8 cellular contexts compared by ENCODE assay signal in the genomic region with DNA sequence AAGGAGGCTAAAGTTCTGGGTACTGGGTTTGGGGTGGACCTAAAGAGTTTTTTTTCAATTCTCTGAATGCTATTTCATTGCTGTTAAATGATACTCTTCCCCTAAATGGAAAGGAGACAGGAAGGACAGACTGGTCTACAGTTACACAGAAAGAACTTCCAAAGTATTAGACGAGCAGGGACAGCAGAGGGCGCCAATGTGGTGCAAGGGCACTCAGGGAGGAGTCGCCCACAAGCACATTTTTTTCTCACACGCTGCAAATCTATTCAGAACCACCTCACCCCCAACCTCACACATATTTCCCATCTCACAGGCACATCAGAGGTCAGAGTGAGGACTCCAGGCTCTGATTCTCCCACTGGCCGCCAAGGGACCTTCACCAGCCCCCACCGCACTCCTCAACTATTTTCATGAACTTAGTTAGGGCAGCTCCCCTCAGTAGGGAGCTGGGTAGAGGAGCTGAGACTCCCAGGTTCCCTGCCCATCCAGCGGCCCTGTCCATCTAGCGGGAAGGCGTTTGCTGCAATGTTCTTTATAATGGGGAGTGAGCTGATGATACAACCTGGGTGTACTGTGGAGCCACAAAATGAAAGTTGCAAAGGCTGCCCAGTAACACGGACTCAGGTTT. TPM values are rescaled to one million over a fixed set of nuclear protein-coding genes. Genes with fewer than 3 reads are reported as not detected.
A peak's percentile ranks its signal among the peaks of the same experiment; 100 is the strongest.
DNase-seq lines count a peak whose midpoint lies in the region; ATAC-seq and TF ChIP-seq lines count a peak whose summit lies in the region.

No MANE protein-coding gene starts in this region.

- H3K36me3 ChIP-seq in Loucy (ENCODE audit: insufficient read depth, low read length) (no peaks in the 10 kb centered on the region), neural cell (ENCODE audit: insufficient read depth, low read length) (no peaks in the 10 kb centered on the region)

- H3K27ac Mint-ChIP-seq in activated T-cell treated with anti-CD3 and anti-CD28 coated beads, Interleukin-2, amount 50 U/mL, for 72 hours = no peak overlapping the region

- peak overlapping the region; percentile 12 for H3K4me3 ChIP-seq in Loucy (ENCODE audit: low read length, poor library complexity, severe bottlenecking)
- peak overlapping the region; percentile 48 for H3K4me3 ChIP-seq in fibroblast of pulmonary artery (replicated peaks; ENCODE audit: low read depth, low read length)
- no peak overlapping the region for H3K4me3 ChIP-seq in neural cell (ENCODE audit: low read length)

- H3F3A ChIP-seq in Loucy (ENCODE audit: low read depth) (no peaks in the 10 kb centered on the region), neural cell (ENCODE audit: insufficient read depth, low read length, poor library complexity, severe bottlenecking) (no peaks in the 10 kb centered on the region)

- no peaks in the 10 kb centered on the region for H3K9me3 ChIP-seq in Loucy (ENCODE audit: insufficient read depth, low read depth, low read length)
- no peaks in the 10 kb centered on the region for H3K9me3 ChIP-seq in neural cell (ENCODE audit: low read length)

- no peak for TF ChIP-seq EP300 in neural cell (conservative IDR thresholded peaks at IDR 0.05; ENCODE audit: poor library complexity, severe bottlenecking)

- H3K27me3 ChIP-seq in Loucy (ENCODE audit: insufficient read depth, low read length, poor library complexity, severe bottlenecking) (no peaks in the 10 kb centered on the region), neural cell (ENCODE audit: insufficient read depth, low read depth, low read length) (peaks cover 47% of the 10 kb centered on the region)

- H3K27ac ChIP-seq in neural cell (ENCODE audit: low read length) = no peak overlapping the region

- H3K9ac ChIP-seq in Loucy (ENCODE audit: low read depth, low read length, poor library complexity, severe bottlenecking) (no peak overlapping the region), neural cell (ENCODE audit: low read length) (no peak overlapping the region)

- TF ChIP-seq RAD21 in neural cell (conservative IDR thresholded peaks at IDR 0.05) = peak; percentile 68

- H4K20me1 ChIP-seq in Loucy (ENCODE audit: insufficient read depth, low read length, poor library complexity, severe bottlenecking) = no peaks in the 10 kb centered on the region
- H4K20me1 ChIP-seq in neural cell (ENCODE audit: insufficient read depth) = no peaks in the 10 kb centered on the region

- peaks cover 11% of the 10 kb centered on the region for H3K4me1 ChIP-seq in Loucy (ENCODE audit: insufficient read depth, low read length, poor library complexity, severe bottlenecking)

- no peaks in the 10 kb centered on the region for H3K36me3 Mint-ChIP-seq in activated T-cell treated with anti-CD3 and anti-CD28 coated beads, Interleukin-2, amount 50 U/mL, for 72 hours (ENCODE audit: insufficient read depth in 2 of 2)

- peak; percentile 81 to 84 for ATAC-seq in activated T-cell treated with anti-CD3 and anti-CD28 coated beads, Interleukin-2, amount 50 U/mL, for 72 hours (replicated peaks in 1 of 2)
- no peak for ATAC-seq in HG02938 (IDR thresholded peaks at IDR 0.05; ENCODE audit: unreplicated experiment)

- no peaks in the 10 kb centered on the region for H3K9me3 Mint-ChIP-seq in activated T-cell treated with anti-CD3 and anti-CD28 coated beads, Interleukin-2, amount 50 U/mL, for 72 hours

- in situ Hi-C loops in GM13976 (cut with MboI; ENCODE audit: low sequenced_read_pairs, unreplicated experiment) = loop anchor here (25.0 kb wide), 2 partner anchors 269 to 494 kb away; a partner anchor contains a TSS

- H3K9me2 ChIP-seq in Loucy (replicated peaks; ENCODE audit: low read depth, low read length) (no peaks in the 10 kb centered on the region), neural cell (ENCODE audit: insufficient read depth, low read length) (no peaks in the 10 kb centered on the region)

- peak overlapping the region in 1 of 2 donors; percentile 20 for H3K4me3 Mint-ChIP-seq in activated T-cell treated with anti-CD3 and anti-CD28 coated beads, Interleukin-2, amount 50 U/mL, for 72 hours

- peak overlapping the region; percentile 40 for H3K4me2 ChIP-seq in Loucy (ENCODE audit: low read depth, low read length, poor library complexity, severe bottlenecking)
- H3K4me2 ChIP-seq in neural cell (ENCODE audit: low read length) = no peak overlapping the region

- H3K4me1 Mint-ChIP-seq in activated T-cell treated with anti-CD3 and anti-CD28 coated beads, Interleukin-2, amount 50 U/mL, for 72 hours (ENCODE audit: low read depth) = peaks cover 27% of the 10 kb centered on the region

- H2AFZ ChIP-seq in Loucy (ENCODE audit: low read length) = peak overlapping the region; percentile 84
- H2AFZ ChIP-seq in neural cell (ENCODE audit: low read depth, low read length) = no peak overlapping the region

- peak; percentile 82 for TF ChIP-seq CTCF in GM13976 (IDR thresholded peaks at IDR 0.05; ENCODE audit: borderline replicate concordance, control extremely low read depth, extremely low read depth, insufficient read depth, missing control alignments)
- TF ChIP-seq CTCF in Loucy (conservative IDR thresholded peaks at IDR 0.05; ENCODE audit: low read length) = peak; percentile 86
- peak; percentile 83 for TF ChIP-seq CTCF in fibroblast of pulmonary artery (IDR thresholded peaks at IDR 0.05; ENCODE audit: low read length, missing control alignments)
- peak; percentile 72 for TF ChIP-seq CTCF in neural cell (IDR thresholded peaks at IDR 0.05; ENCODE audit: poor library complexity, severe bottlenecking)

- H3K79me2 ChIP-seq in Loucy (ENCODE audit: insufficient read depth, low read length) (no peaks in the 10 kb centered on the region), neural cell (replicated peaks; ENCODE audit: insufficient read depth, low read length) (no peaks in the 10 kb centered on the region)

- DNase-seq in GM13976 (ENCODE audit: low spot score) (peak; percentile 80), RPMI7951 (ENCODE audit: low read depth) (peak; percentile 81), fibroblast of pulmonary artery (ENCODE audit: low read depth) (peak; percentile 90)
- DNase-seq in activated T-cell treated with anti-CD3 and anti-CD28 coated beads, Interleukin-2, amount 50 U/mL, for 72 hours = peak; percentile 83 to 87
- peak; percentile 73 for DNase-seq in stimulated activated naive CD4-positive, alpha-beta T cell treated with Interleukin-2 at 50 U/mL for 16 hours (lab: John Stamatoyannopoulos, UW)

- peaks cover 99% of the 10 kb centered on the region for H3K27me3 Mint-ChIP-seq in activated T-cell treated with anti-CD3 and anti-CD28 coated beads, Interleukin-2, amount 50 U/mL, for 72 hours (ENCODE audit: low read depth)

TF ChIP-seq in neural cell, 6 proteins besides CTCF, POLR2A, EP300 and RAD21:
- TF ChIP-seq SMC3 (conservative IDR thresholded peaks at IDR 0.05; ENCODE audit: poor library complexity) = peak; percentile 74
- TF ChIP-seq MXI1 (conservative IDR thresholded peaks at IDR 0.05; ENCODE audit: poor library complexity, severe bottlenecking) = no peak

RNA-seq across cellular contexts. Expression of a gene that starts 6.8 kb away (rescaled TPM):
- not detected in 2 replicates for total RNA-seq in RPMI7951 (2014; rRNA removed; shearing (Covaris generic))
- not detected for total RNA-seq in activated T-cell treated with anti-CD3 and anti-CD28 coated beads, Interleukin-2, amount 50 U/mL, for 72 hours
- not detected in 2 replicates for polyA plus RNA-seq in neural cell
- polyA minus RNA-seq in neural cell = not detected in 2 replicates
